ENCODE assay signal across 15 cellular contexts in genomic region chr15:45164914-45165313, GRCh38. TPM values are rescaled to one million over a fixed set of nuclear protein-coding genes. Genes with fewer than 3 reads are reported as not detected.
A peak's percentile ranks its signal among the peaks of the same experiment; 100 is the strongest.
DNase-seq lines count a peak whose midpoint lies in the region; ATAC-seq and TF ChIP-seq lines count a peak whose summit lies in the region.
"Had no signal": no experiment of that assay in that cellular context is flagged by ENCODE, and none has a peak within 500 bp of the region (broad histone marks: within the 10 kb centered on the region; RNA-seq: fewer than 3 reads in every experiment).

No MANE protein-coding gene starts in this region.

- BruUV-seq in Panc1 (replicated peaks; lab: Mats Ljungman, UMichigan): no TSS peak

- no peak overlapping the region for H3K4me3 ChIP-seq in Panc1 (ENCODE audit: low read depth in 2 of 2, low read length in 2 of 2)
- H3K4me3 ChIP-seq: adrenal gland, GM23248 had no signal

- H3K36me3 ChIP-seq in Panc1 (ENCODE audit: control insufficient read depth, insufficient read depth, low read length): no peaks in the 10 kb centered on the region
- H3K36me3 ChIP-seq: adrenal gland had no signal

- peaks cover 17% of the 10 kb centered on the region for H3K4me1 Mint-ChIP-seq in activated T-cell treated with anti-CD3 and anti-CD28 coated beads, Interleukin-2, amount 50 U/mL, for 72 hours (ENCODE audit: low read depth)
- H3K4me1 Mint-ChIP-seq in effector memory CD8-positive, alpha-beta T cell (ENCODE audit: low read depth in 2 of 2): peaks cover 12 to 25% of the 10 kb centered on the region in 2 donors
- H3K4me1 Mint-ChIP-seq in progenitor cell of endocrine pancreas (ENCODE audit: low read depth): peaks cover 26% of the 10 kb centered on the region

- TF ChIP-seq CTCF in Panc1 (IDR thresholded peaks at IDR 0.05) (no peak), progenitor cell of endocrine pancreas (IDR thresholded peaks at IDR 0.05; ENCODE audit: unreplicated experiment) (no peak)

- POLR2A ChIA-PET in Panc1 (lab: Charles Lee): interaction anchor here (0.6 to 0.7 kb wide), 2 partner anchors 28 to 29 kb away, joined by 7 to 11 read pairs; no protein-coding TSS in a partner anchor

- intact Hi-C loops in Panc1 (cut with micrococcal nuclease; ENCODE audit: unreplicated experiment): no loop called here

- peaks cover 8% of the 10 kb centered on the region for H3K4me1 ChIP-seq in Panc1 (ENCODE audit: control insufficient read depth, insufficient read depth, low read length)

- H3K27ac ChIP-seq in Panc1 (ENCODE audit: low read length): peak overlapping the region; percentile 12; the same call in 1 of the 2 replicates
- H3K27ac ChIP-seq: GM23248 had no signal

- H3K27me3 ChIP-seq in Panc1 (ENCODE audit: control insufficient read depth, insufficient read depth, low read length): no peaks in the 10 kb centered on the region
- H3K27me3 ChIP-seq: adrenal gland had no signal

- no peaks in the 10 kb centered on the region for H3K27me3 Mint-ChIP-seq in activated T-cell treated with anti-CD3 and anti-CD28 coated beads, Interleukin-2, amount 50 U/mL, for 72 hours (ENCODE audit: low read depth)
- H3K27me3 Mint-ChIP-seq in effector memory CD8-positive, alpha-beta T cell: no peaks in the 10 kb centered on the region
- H3K27me3 Mint-ChIP-seq in progenitor cell of endocrine pancreas: peaks cover 3% of the 10 kb centered on the region

- no peak overlapping the region for H3K27ac Mint-ChIP-seq in activated T-cell treated with anti-CD3 and anti-CD28 coated beads, Interleukin-2, amount 50 U/mL, for 72 hours
- peak overlapping the region; percentile 17 to 44 for H3K27ac Mint-ChIP-seq in effector memory CD8-positive, alpha-beta T cell
- peak overlapping the region; percentile 74 for H3K27ac Mint-ChIP-seq in progenitor cell of endocrine pancreas

- no peaks in the 10 kb centered on the region for H3K9me3 Mint-ChIP-seq in activated T-cell treated with anti-CD3 and anti-CD28 coated beads, Interleukin-2, amount 50 U/mL, for 72 hours
- H3K9me3 Mint-ChIP-seq in effector memory CD8-positive, alpha-beta T cell: no peaks in the 10 kb centered on the region
- H3K9me3 Mint-ChIP-seq in progenitor cell of endocrine pancreas (ENCODE audit: low read depth): no peaks in the 10 kb centered on the region

- in situ Hi-C loops in Panc1 (cut with HindIII; ENCODE audit: low pct_unique_long_range_greater_than_20kb, low sequenced_read_pairs): no loop called here

- CTCF ChIA-PET in Panc1 (lab: Charles Lee): interaction anchor here (0.7 to 2.5 kb wide), 4 partner anchors 18 to 52 kb away, joined by 5 to 13 read pairs (median 6); no protein-coding TSS in a partner anchor

- no peaks in the 10 kb centered on the region for H3K36me3 Mint-ChIP-seq in activated T-cell treated with anti-CD3 and anti-CD28 coated beads, Interleukin-2, amount 50 U/mL, for 72 hours (ENCODE audit: insufficient read depth in 2 of 2)
- H3K36me3 Mint-ChIP-seq in effector memory CD8-positive, alpha-beta T cell (ENCODE audit: insufficient read depth): peaks cover 3% of the 10 kb centered on the region
- no peaks in the 10 kb centered on the region for H3K36me3 Mint-ChIP-seq in progenitor cell of endocrine pancreas (ENCODE audit: insufficient read depth)

- peak overlapping the region; percentile 3 to 78 for H3K4me3 Mint-ChIP-seq in activated T-cell treated with anti-CD3 and anti-CD28 coated beads, Interleukin-2, amount 50 U/mL, for 72 hours
- peak overlapping the region; percentile 57 to 73 for H3K4me3 Mint-ChIP-seq in effector memory CD8-positive, alpha-beta T cell
- H3K4me3 Mint-ChIP-seq in progenitor cell of endocrine pancreas (ENCODE audit: low read depth): peak overlapping the region; percentile 35

- ATAC-seq in activated T-cell treated with anti-CD3 and anti-CD28 coated beads, Interleukin-2, amount 50 U/mL, for 72 hours (replicated peaks in 1 of 2): no peak
- no peak for ATAC-seq in Panc1
- no peak for ATAC-seq in effector memory CD8-positive, alpha-beta T cell (replicated peaks)
- ATAC-seq in GM21529 (IDR thresholded peaks at IDR 0.05; ENCODE audit: unreplicated experiment): no peak
- ATAC-seq in GM21723 (IDR thresholded peaks at IDR 0.05; ENCODE audit: unreplicated experiment): no peak
- ATAC-seq: esophagus mucosa, sciatic nerve had no signal

- DNase-seq in activated T-cell treated with anti-CD3 and anti-CD28 coated beads, Interleukin-2, amount 50 U/mL, for 72 hours: no peak
- no peak for DNase-seq in activated T-cell treated with anti-CD3 and anti-CD28 coated beads, Interleukin-2, amount 50 U/mL, for 1 hour
- DNase-seq in Panc1 (ENCODE audit: low read depth, low spot score) (no peak), progenitor cell of endocrine pancreas (ENCODE audit: low spot score, unreplicated experiment) (no peak)
- no peak for DNase-seq in effector memory CD8-positive, alpha-beta T cell
- no peak for DNase-seq in stimulated activated CD4-positive, alpha-beta T cell treated with anti-CD3 and anti-CD28 coated beads, Interleukin-1b, Interleukin-23, amount 100 ng/mL, for 48 hours
- DNase-seq: adrenal gland; GM23248; Right ventricle myocardium superior; stimulated activated CD4-positive, alpha-beta T cell treated with anti-CD3 and anti-CD28 coated beads, Interleukin-4, amount 100 ng/mL, for 24 hours had no signal

- no peaks in the 10 kb centered on the region for H3K9me3 ChIP-seq in Panc1 (ENCODE audit: control insufficient read depth, insufficient read depth, low read depth, low read length)
- H3K9me3 ChIP-seq: adrenal gland had no signal

RNA-seq across cellular contexts. Expression of gene SHF, which starts 22.9 kb away (rescaled TPM):
- total RNA-seq in activated T-cell treated with anti-CD3 and anti-CD28 coated beads, Interleukin-2, amount 50 U/mL, for 72 hours: 10 to 100 TPM; 11.7 to 16.8 TPM
- total RNA-seq in Panc1 (2021; ENCODE audit: unreplicated experiment) (3.0 TPM), progenitor cell of endocrine pancreas (61.1 and 61.7 TPM in 2 replicates)
- polyA plus RNA-seq in Panc1 (2012; ENCODE audit: insufficient read length): 4.5 TPM

RNA-seq across cellular contexts. Expression of gene DUOX1, which starts 35.1 kb away (rescaled TPM):
- under 1 TPM; 0.34 to 0.95 TPM for total RNA-seq in activated T-cell treated with anti-CD3 and anti-CD28 coated beads, Interleukin-2, amount 50 U/mL, for 72 hours
- total RNA-seq in Panc1 (2021; ENCODE audit: unreplicated experiment): 0.31 TPM
- polyA plus RNA-seq in Panc1 (2012; ENCODE audit: insufficient read length): 1.4 TPM
- total RNA-seq in progenitor cell of endocrine pancreas: 1.4 and 1.6 TPM in 2 replicates

RNA-seq across cellular contexts. Expression of gene DUOXA1, which starts 35.2 kb away (rescaled TPM):
- under 1 TPM; 0.46 to 0.65 TPM for total RNA-seq in activated T-cell treated with anti-CD3 and anti-CD28 coated beads, Interleukin-2, amount 50 U/mL, for 72 hours
- total RNA-seq in Panc1 (2021; ENCODE audit: unreplicated experiment) (not detected), progenitor cell of endocrine pancreas (1.3 and 1.4 TPM in 2 replicates)
- not detected for polyA plus RNA-seq in Panc1 (2012; ENCODE audit: insufficient read length)
- total RNA-seq: activated CD8-positive, alpha-beta memory T cell treated with anti-CD3 and anti-CD28 coated beads for 36 hours had no signal

RNA-seq across cellular contexts. Expression of gene DUOXA2, which starts 50.8 kb away (rescaled TPM):
- not detected for total RNA-seq in activated T-cell treated with anti-CD3 and anti-CD28 coated beads, Interleukin-2, amount 50 U/mL, for 72 hours
- total RNA-seq in Panc1 (2021; ENCODE audit: unreplicated experiment) (not detected), progenitor cell of endocrine pancreas (not detected in 2 replicates)
- not detected for polyA plus RNA-seq in Panc1 (2012; ENCODE audit: insufficient read length)
- total RNA-seq: activated CD8-positive, alpha-beta memory T cell treated with anti-CD3 and anti-CD28 coated beads for 36 hours; GM23248; Right ventricle myocardium superior; sciatic nerve had no signal
- polyA plus RNA-seq: GM23248 had no signal

RNA-seq across cellular contexts. Expression of gene DUOX2, which starts 50.9 kb away (rescaled TPM):
- total RNA-seq in activated T-cell treated with anti-CD3 and anti-CD28 coated beads, Interleukin-2, amount 50 U/mL, for 72 hours: under 1 TPM; 0.14 to 0.31 TPM
- total RNA-seq in Panc1 (2021; ENCODE audit: unreplicated experiment) (0.08 TPM), progenitor cell of endocrine pancreas (0.53 and 1.1 TPM in 2 replicates)
- polyA plus RNA-seq in Panc1 (2012; ENCODE audit: insufficient read length): 0.06 TPM
- total RNA-seq: GM23248 had no signal
